Comparison of ENCODE assay signal across 8 cellular contexts in the genomic region with DNA sequence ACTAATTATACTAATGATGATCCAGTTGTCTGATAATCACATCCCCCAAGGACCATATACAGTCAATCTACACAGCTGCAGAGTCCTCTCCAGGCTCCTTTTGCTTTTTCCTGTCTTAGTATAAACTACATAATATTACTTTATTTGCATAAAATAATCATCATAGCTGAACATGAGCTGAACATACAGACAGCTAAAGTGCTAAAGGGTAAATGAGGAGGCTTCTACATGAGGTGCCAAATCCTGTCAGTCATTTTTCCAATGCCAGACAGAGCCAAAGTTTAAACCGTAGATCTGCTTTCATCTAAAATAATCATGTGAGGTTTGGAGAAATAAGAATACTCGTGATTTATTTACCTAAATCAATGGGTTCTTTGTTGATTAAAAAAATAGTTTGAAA.
"Had no signal": no experiment of that assay in that cellular context is flagged by ENCODE, and none has a peak within 500 bp of the region (broad histone marks: within the 10 kb centered on the region; RNA-seq: fewer than 3 reads in every experiment).

No MANE protein-coding gene starts in this region.

- H3K9me3 ChIP-seq: HAP-1 had no signal

- H3K9ac ChIP-seq: GM23248 had no signal

- DNase-seq: GM23248, GOT3, H7, H9, HCEC 1CT, HFFc6 had no signal

- H3K4me3 ChIP-seq: GM23248, GM23338, HAP-1 had no signal

- H3K27ac ChIP-seq: GM23248 had no signal

- H3K4me2 ChIP-seq: GM23338 had no signal

- H3K36me3 ChIP-seq: HAP-1 had no signal

- H2AFZ ChIP-seq: GM23248, GM23338 had no signal
